8 cellular contexts compared by ENCODE assay signal in genomic region chr14:102063092-102063807, GRCh38. TPM values are rescaled to one million over a fixed set of nuclear protein-coding genes. Genes with fewer than 3 reads are reported as not detected.
DNase-seq lines count a peak whose midpoint lies in the region; ATAC-seq and TF ChIP-seq lines count a peak whose summit lies in the region.

No MANE protein-coding gene starts in this region.

- H3K27me3 Mint-ChIP-seq in activated CD8-positive, alpha-beta T cell treated with anti-CD3 and anti-CD28 coated beads for 36 hours: no peaks in the 10 kb centered on the region
- no peaks in the 10 kb centered on the region for H3K27me3 Mint-ChIP-seq in effector memory CD8-positive, alpha-beta T cell
- peaks cover 2% of the 10 kb centered on the region for H3K27me3 Mint-ChIP-seq in memory B cell

- H3K9me3 Mint-ChIP-seq in activated CD8-positive, alpha-beta T cell treated with anti-CD3 and anti-CD28 coated beads for 36 hours: no peaks in the 10 kb centered on the region
- H3K9me3 Mint-ChIP-seq in effector memory CD8-positive, alpha-beta T cell: no peaks in the 10 kb centered on the region
- H3K9me3 Mint-ChIP-seq in memory B cell: no peaks in the 10 kb centered on the region

- peak; percentile 87 for DNase-seq in DMS79 treated with DMSO at 0.1 percent for 48 hours (lab: John Stamatoyannopoulos, UW)
- peak; percentile 11 for DNase-seq in NCI-H774 (lab: John Stamatoyannopoulos, UW)
- peak; percentile 81 for DNase-seq in activated CD8-positive, alpha-beta T cell treated with anti-CD3 and anti-CD28 coated beads for 36 hours
- DNase-seq in effector memory CD8-positive, alpha-beta T cell: peak; percentile 58 to 65 (median 61)
- DNase-seq in memory B cell (ENCODE audit: low spot score in 2 of 2): peak; percentile 35 to 51
- peak; percentile 24 to 37 for DNase-seq in stimulated activated CD8-positive, alpha-beta memory T cell treated with anti-CD3 and anti-CD28 coated beads, Interleukin-15, amount 100 ng/mL, for 4 hours (ENCODE audit: low read depth in 2 of 2)

- no peak overlapping the region for H3K27ac Mint-ChIP-seq in activated CD8-positive, alpha-beta T cell treated with anti-CD3 and anti-CD28 coated beads for 36 hours
- no peak overlapping the region for H3K27ac Mint-ChIP-seq in effector memory CD8-positive, alpha-beta T cell
- no peak overlapping the region for H3K27ac Mint-ChIP-seq in memory B cell

- TF ChIP-seq CTCF in activated CD8-positive, alpha-beta T cell treated with anti-CD3 and anti-CD28 coated beads for 36 hours (IDR thresholded peaks at IDR 0.05): peak; percentile 24

- H3K4me1 Mint-ChIP-seq in activated CD8-positive, alpha-beta T cell treated with anti-CD3 and anti-CD28 coated beads for 36 hours (ENCODE audit: low read depth): peaks cover 7% of the 10 kb centered on the region
- H3K4me1 Mint-ChIP-seq in effector memory CD8-positive, alpha-beta T cell (ENCODE audit: low read depth in 2 of 2): peaks cover 3 to 7% of the 10 kb centered on the region in 2 donors
- peaks cover under 1% of the 10 kb centered on the region for H3K4me1 Mint-ChIP-seq in memory B cell

- H3K36me3 Mint-ChIP-seq in activated CD8-positive, alpha-beta T cell treated with anti-CD3 and anti-CD28 coated beads for 36 hours (ENCODE audit: low read depth): no peaks in the 10 kb centered on the region
- no peaks in the 10 kb centered on the region for H3K36me3 Mint-ChIP-seq in effector memory CD8-positive, alpha-beta T cell (ENCODE audit: insufficient read depth)
- no peaks in the 10 kb centered on the region for H3K36me3 Mint-ChIP-seq in memory B cell

- H3K4me3 Mint-ChIP-seq in activated CD8-positive, alpha-beta T cell treated with anti-CD3 and anti-CD28 coated beads for 36 hours: no peak overlapping the region
- H3K4me3 Mint-ChIP-seq in effector memory CD8-positive, alpha-beta T cell: no peak overlapping the region
- H3K4me3 Mint-ChIP-seq in memory B cell: no peak overlapping the region

- intact Hi-C loops in activated CD8-positive, alpha-beta T cell treated with anti-CD3 and anti-CD28 coated beads for 36 hours (cut with micrococcal nuclease): loop anchor here (5.0 kb wide), 1 partner anchor 34 kb away; no protein-coding TSS in a partner anchor

- ATAC-seq in HG03135 (IDR thresholded peaks at IDR 0.05; ENCODE audit: unreplicated experiment) (peak; percentile 67), memory B cell (ENCODE audit: low read depth) (peak; percentile 97), HG03108 (IDR thresholded peaks at IDR 0.05; ENCODE audit: unreplicated experiment) (no peak)
- peak; percentile 90 for ATAC-seq in activated CD8-positive, alpha-beta T cell treated with anti-CD3 and anti-CD28 coated beads for 36 hours
- peak; percentile 95 for ATAC-seq in effector memory CD8-positive, alpha-beta T cell (replicated peaks)

- POLR2A ChIA-PET in activated CD8-positive, alpha-beta T cell treated with anti-CD3 and anti-CD28 coated beads for 36 hours (lab: Charles Lee): interaction anchor here (1.3 to 1.4 kb wide), 2 partner anchors 11 to 97 kb away, joined by 4 read pairs; no protein-coding TSS in a partner anchor

- CTCF ChIA-PET in activated CD8-positive, alpha-beta T cell treated with anti-CD3 and anti-CD28 coated beads for 36 hours (lab: Charles Lee): interaction anchor here (1.0 to 3.8 kb wide), 4 partner anchors 15 to 251 kb away, joined by 3 to 38 read pairs (median 8); no protein-coding TSS in a partner anchor

RNA-seq across cellular contexts. Expression of gene HSP90AA1, which starts 23.6 kb away (rescaled TPM):
- 1,000 to 10,000 TPM; 1,101 to 1,115 TPM for total RNA-seq in activated CD8-positive, alpha-beta T cell treated with anti-CD3 and anti-CD28 coated beads for 36 hours

Comparison
In these comparisons a context has a peak if more than half of its experiments do, and no peak if none do; other contexts are left out.
1. DNase-seq: peak in every context shown above with its lines; median percentile 87 in DMS79 treated with DMSO at 0.1 percent for 48 hours; 81 in activated CD8-positive, alpha-beta T cell treated with anti-CD3 and anti-CD28 coated beads for 36 hours; 61 in effector memory CD8-positive, alpha-beta T cell; 43 in memory B cell; 30 in stimulated activated CD8-positive, alpha-beta memory T cell treated with anti-CD3 and anti-CD28 coated beads, Interleukin-15, amount 100 ng/mL, for 4 hours; 11 in NCI-H774.